Comparison of ENCODE assay signal across 8 cellular contexts in the genomic region with DNA sequence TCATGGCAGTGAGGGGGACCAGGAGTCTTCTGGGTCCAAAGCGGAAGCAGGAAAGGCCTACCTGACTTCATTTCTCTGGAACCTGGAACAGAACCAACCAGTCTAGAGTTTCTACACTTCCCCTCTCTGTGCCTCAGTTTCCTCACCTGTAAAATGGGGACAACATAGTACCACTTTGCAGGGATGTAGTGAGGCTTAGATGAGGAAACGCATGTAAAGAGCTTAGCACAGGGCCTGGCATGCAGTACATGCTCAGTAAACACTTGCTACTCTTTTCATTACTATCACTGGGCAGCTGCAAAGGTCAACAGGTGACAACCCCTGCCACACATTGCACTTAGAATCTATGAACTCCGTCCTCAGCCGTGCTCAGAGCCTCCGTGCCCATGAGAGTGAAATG.
"Had no signal": no experiment of that assay in that cellular context is flagged by ENCODE, and none has a peak within 500 bp of the region (broad histone marks: within the 10 kb centered on the region; RNA-seq: fewer than 3 reads in every experiment).

No MANE protein-coding gene starts in this region.

- H3K27ac ChIP-seq: KMS-11 had no signal

- H2AFZ ChIP-seq: GM23338 had no signal

- H3K4me1 ChIP-seq: HAP-1 had no signal

- ATAC-seq: GM23338, HCT116 had no signal

- H3K36me3 ChIP-seq: HAP-1 had no signal

- H3K9ac ChIP-seq: KMS-11 had no signal

- H3K4me3 Mint-ChIP-seq: GM23338 had no signal

- DNase-seq: H7, IMR-90, KBM-7 had no signal

- H3K4me2 ChIP-seq: GM23338, KMS-11 had no signal

- H3K27ac Mint-ChIP-seq: GM23338 had no signal

- H3K9me3 Mint-ChIP-seq: GM23338 had no signal

- FAIRE-seq: H1 had no signal

- H3K9me3 ChIP-seq: HAP-1 had no signal

- H3K4me3 ChIP-seq: GM23338, HAP-1 had no signal
